ENCODE assay signal across 8 cellular contexts in the genomic region with DNA sequence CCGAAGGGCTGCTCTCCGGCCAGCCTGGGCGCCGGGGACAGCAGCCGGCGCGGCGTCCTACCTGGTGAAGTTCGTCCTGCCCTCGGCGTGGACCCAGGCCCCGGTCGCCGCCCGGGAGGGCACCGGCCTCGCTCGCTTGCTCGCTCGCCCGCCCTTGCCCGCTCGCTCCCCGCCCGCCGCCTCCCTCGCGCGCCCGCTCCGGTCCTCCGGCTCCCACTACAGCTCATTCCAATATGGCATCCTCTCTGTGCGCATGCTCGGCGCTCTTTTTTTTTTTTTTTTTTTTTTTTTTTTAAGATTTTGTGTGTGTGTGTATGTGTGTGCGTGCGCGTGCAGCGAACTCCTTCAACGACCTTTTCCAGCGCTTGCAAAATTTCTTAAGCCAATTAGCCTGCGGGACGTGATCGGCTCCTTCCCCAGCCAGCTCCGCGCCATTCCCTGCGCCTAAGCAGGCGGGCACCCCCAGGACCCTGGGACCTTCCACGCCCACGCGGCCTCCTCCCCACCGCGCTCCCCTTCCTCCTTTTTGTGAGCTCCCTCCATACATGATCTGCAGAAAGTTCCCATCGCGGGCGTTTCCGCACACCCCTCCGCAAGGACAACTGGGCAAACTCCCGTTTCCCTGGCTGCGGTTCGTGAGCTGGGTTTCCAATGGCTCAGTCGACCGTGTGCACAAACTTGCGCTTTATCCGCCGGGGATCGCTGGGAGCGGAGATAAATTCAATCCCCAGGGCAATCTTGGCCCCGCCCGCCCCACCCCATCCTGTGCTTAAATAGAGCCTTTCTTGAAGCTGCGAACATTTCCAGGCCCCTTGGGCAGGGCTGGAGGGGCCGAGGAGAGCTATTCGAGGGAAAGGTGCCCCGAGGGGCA. TPM values are rescaled to one million over a fixed set of nuclear protein-coding genes. Genes with fewer than 3 reads are reported as not detected.
DNase-seq lines count a peak whose midpoint lies in the region; ATAC-seq, FAIRE-seq and TF ChIP-seq lines count a peak whose summit lies in the region.

A gene (minus strand): TSS at position 235 of the 871 bp plus-strand sequence. CDS start 29,136 bp downstream, outside the sequence.

- H3K27me3 ChIP-seq in BE2C = peaks cover 26% of the 10 kb centered on the region
- peaks cover 33% of the 10 kb centered on the region for H3K27me3 ChIP-seq in astrocyte (ENCODE audit: insufficient read depth, low read length)
- H3K27me3 ChIP-seq in right cardiac atrium (ENCODE audit: control insufficient read depth, insufficient read depth) = no peaks in the 10 kb centered on the region

- H3K4me2 ChIP-seq in astrocyte (ENCODE audit: low read length) = peak within 1 kb of the TSS; percentile 97

- peak within 1 kb of the TSS; percentile 91 for H3K4me3 ChIP-seq in BE2C (ENCODE audit: low read depth, low read length)
- H3K4me3 ChIP-seq in astrocyte (ENCODE audit: insufficient read depth, low read depth, low read length) = peak within 1 kb of the TSS; percentile 76
- peak within 1 kb of the TSS; percentile 95 for H3K4me3 ChIP-seq in right cardiac atrium (ENCODE audit: low read length)

- H3K9me3 Mint-ChIP-seq in astrocyte (ENCODE audit: unreplicated experiment) (no peaks in the 10 kb centered on the region), progenitor cell of endocrine pancreas (ENCODE audit: low read depth) (no peaks in the 10 kb centered on the region)

- H3K36me3 ChIP-seq in BE2C = no peaks in the 10 kb centered on the region
- no peaks in the 10 kb centered on the region for H3K36me3 ChIP-seq in astrocyte (ENCODE audit: insufficient read depth, low read length)

- under 1% methylated on average over 74 of the region's 74 CpGs for WGBS in right cardiac atrium

- H3K9me3 ChIP-seq in BE2C (no peaks in the 10 kb centered on the region), astrocyte (ENCODE audit: insufficient read depth, low read depth, low read length) (no peaks in the 10 kb centered on the region), right cardiac atrium (ENCODE audit: control insufficient read depth, low read length) (no peaks in the 10 kb centered on the region)

- peaks cover 4% of the 10 kb centered on the region for H3K79me2 ChIP-seq in astrocyte (ENCODE audit: insufficient read depth, low read length)

- H4K20me1 ChIP-seq in astrocyte (ENCODE audit: insufficient read depth, low read length) = no peaks in the 10 kb centered on the region

- H3K4me3 Mint-ChIP-seq in astrocyte (ENCODE audit: unreplicated experiment) (peak within 1 kb of the TSS; percentile 88), progenitor cell of endocrine pancreas (ENCODE audit: low read depth) (peak within 1 kb of the TSS; percentile 89)

- peak within 1 kb of the TSS; percentile 93 for H2AFZ ChIP-seq in astrocyte (ENCODE audit: low read depth, low read length)

- H3K27me3 Mint-ChIP-seq in astrocyte (ENCODE audit: low read depth, unreplicated experiment) (peaks cover 32% of the 10 kb centered on the region), progenitor cell of endocrine pancreas (peaks cover 81% of the 10 kb centered on the region)

- no peak for FAIRE-seq in astrocyte (lab: Jason Lieb, UNC)

- H3K27ac Mint-ChIP-seq in astrocyte (ENCODE audit: unreplicated experiment) (peak within 1 kb of the TSS; percentile 6), progenitor cell of endocrine pancreas (peak within 1 kb of the TSS; percentile 84)

- H3K9ac ChIP-seq in astrocyte (ENCODE audit: low read length) = peak within 1 kb of the TSS; percentile 75

- TF ChIP-seq CTCF in BE2C (IDR thresholded peaks at IDR 0.05; ENCODE audit: low read depth, low read length) (peak; percentile 12; the same call in 1 of the 2 replicates), astrocyte (IDR thresholded peaks at IDR 0.05; ENCODE audit: insufficient read depth, low read depth, low read length) (no peak), progenitor cell of endocrine pancreas (IDR thresholded peaks at IDR 0.05; ENCODE audit: unreplicated experiment) (no peak)

- H3K27ac ChIP-seq in astrocyte (ENCODE audit: low read depth, low read length) (no peak within 1 kb of the TSS), right cardiac atrium (ENCODE audit: low read length) (peak within 1 kb of the TSS; percentile 62)

- no peaks in the 10 kb centered on the region for H3K36me3 Mint-ChIP-seq in astrocyte (ENCODE audit: low read depth, unreplicated experiment)
- no peaks in the 10 kb centered on the region for H3K36me3 Mint-ChIP-seq in progenitor cell of endocrine pancreas (ENCODE audit: insufficient read depth)

- peaks cover 5% of the 10 kb centered on the region for H3K4me1 Mint-ChIP-seq in astrocyte (ENCODE audit: low read depth, unreplicated experiment)
- peaks cover 20% of the 10 kb centered on the region for H3K4me1 Mint-ChIP-seq in progenitor cell of endocrine pancreas (ENCODE audit: low read depth)

- DNase-seq in BE2C (peak; percentile 64), HT1080 (ENCODE audit: low read depth) (peak; percentile 74), T follicular helper cell (ENCODE audit: low read depth) (peak; percentile 56), astrocyte (ENCODE audit: low read depth) (peak; percentile 31), right cardiac atrium (peak; percentile 63 to 88 (median 84)), progenitor cell of endocrine pancreas (ENCODE audit: low spot score, unreplicated experiment) (peak; percentile 57), DMS153 (lab: John Stamatoyannopoulos, UW) (no peak)

- intact Hi-C loops in right cardiac atrium (cut with DNase I) = loop anchor here (5.0 to 10.0 kb wide), 6 partner anchors 154 to 746 kb away; no protein-coding TSS in a partner anchor

- ATAC-seq in GM19372 (IDR thresholded peaks at IDR 0.05; ENCODE audit: low read depth, unreplicated experiment) (peak; percentile 40), right cardiac atrium (peak; percentile 65 to 79)

- H3K4me1 ChIP-seq in BE2C (no peaks in the 10 kb centered on the region; the same call in 1 of the 2 replicates), astrocyte (ENCODE audit: insufficient read depth, low read length) (peaks cover 29% of the 10 kb centered on the region), right cardiac atrium (ENCODE audit: control insufficient read depth, insufficient read depth, low read length) (peaks cover 3% of the 10 kb centered on the region)

RNA-seq across cellular contexts. Expression of the gene that starts here (rescaled TPM):
- polyA plus RNA-seq in BE2C (2012; ENCODE audit: insufficient read depth, insufficient read length, low read depth) = 14.7 TPM
- total RNA-seq in HT1080 (2014; rRNA removed; shearing (Covaris generic)) = 1.9 and 2.4 TPM in 2 replicates
- polyA plus RNA-seq in HT1080 (2015; cell fraction: cytosol; rRNA removed) = 1.2 and 1.7 TPM in 2 replicates
- 2.3 and 3.1 TPM in 2 replicates for polyA plus RNA-seq in HT1080 (2015; cell fraction: nucleus; rRNA removed)
- total RNA-seq in astrocyte (3.9 and 5.0 TPM in 2 replicates), right cardiac atrium (10 to 100 TPM; 11.3 to 12.9 (median 12.1) TPM), progenitor cell of endocrine pancreas (8.2 and 9.1 TPM in 2 replicates)
- polyA plus RNA-seq in right cardiac atrium = 3.3 TPM
